Comparison of ENCODE assay signal across 29 cellular contexts in genomic region chr9:133041958-133042357, GRCh38.
"Had no signal": no experiment of that assay in that cellular context is flagged by ENCODE, and none has a peak within 500 bp of the region (broad histone marks: within the 10 kb centered on the region; RNA-seq: fewer than 3 reads in every experiment).

No MANE protein-coding gene starts in this region.

- H3K4me1 Mint-ChIP-seq: activated B cell treated with CpG ODN at 0.5 μM for 24 hours had no signal

- H3K27me3 Mint-ChIP-seq: activated B cell treated with CpG ODN at 0.5 μM for 24 hours; activated CD8-positive, alpha-beta T cell treated with anti-CD3 and anti-CD28 coated beads for 36 hours; activated naive CD4-positive, alpha-beta T cell treated with anti-CD3 and anti-CD28 coated beads, Interleukin-2, amount 50 U/mL, for 24 hours; activated naive CD8-positive, alpha-beta T cell treated with anti-CD3 and anti-CD28 coated beads for 36 hours; activated naive CD8-positive, alpha-beta T cell treated with anti-CD3 and anti-CD28 coated beads, Interleukin-2, amount 50 U/mL, for 24 hours; activated T-helper 17 cell treated with anti-CD3 and anti-CD28 coated beads, Interleukin-2, amount 50 U/mL, for 72 hours; effector memory CD8-positive, alpha-beta T cell had no signal

- H3K27ac Mint-ChIP-seq: activated B cell treated with CpG ODN at 0.5 μM for 24 hours; activated naive CD4-positive, alpha-beta T cell treated with anti-CD3 and anti-CD28 coated beads for 36 hours; activated naive CD4-positive, alpha-beta T cell treated with anti-CD3 and anti-CD28 coated beads, Interleukin-2, amount 50 U/mL, for 24 hours; activated naive CD8-positive, alpha-beta T cell treated with anti-CD3 and anti-CD28 coated beads for 36 hours; activated naive CD8-positive, alpha-beta T cell treated with anti-CD3 and anti-CD28 coated beads, Interleukin-2, amount 50 U/mL, for 24 hours; activated T-helper 17 cell treated with anti-CD3 and anti-CD28 coated beads, Interleukin-2, amount 50 U/mL, for 72 hours; T-helper 2 cell treated with Interferon-gamma antibody and Interleukin-4, amounts not matched to agents 5 μg/mL and 100 μg/mL, for 36 hours had no signal

- DNase-seq: activated B cell treated with CpG ODN at 0.5 μM for 24 hours; activated CD4-positive, alpha-beta T cell treated with anti-CD3 and anti-CD28 coated beads for 48 hours; activated CD4-positive, alpha-beta T cell treated with anti-CD3 and anti-CD28 coated beads, Interleukin-2, amount 50 U/mL, for 1 hour; activated CD4-positive, alpha-beta T cell treated with anti-CD3 and anti-CD28 coated beads, Interleukin-2, amount 50 U/mL, for 48 hours; activated CD8-positive, alpha-beta memory T cell treated with anti-CD3 and anti-CD28 coated beads for 24 hours; activated CD8-positive, alpha-beta T cell treated with anti-CD3 and anti-CD28 coated beads for 36 hours; activated effector memory CD4-positive, alpha-beta T cell treated with anti-CD3 and anti-CD28 coated beads, Interleukin-2, amount 50 U/mL, for 16 hours; activated naive CD4-positive, alpha-beta T cell treated with anti-CD3 and anti-CD28 coated beads for 36 hours; activated naive CD8-positive, alpha-beta T cell treated with anti-CD3 and anti-CD28 coated beads for 36 hours; activated naive CD8-positive, alpha-beta T cell treated with anti-CD3 and anti-CD28 coated beads, Interleukin-2, amount 50 U/mL, for 24 hours; activated T-cell treated with anti-CD3 and anti-CD28 coated beads, Interleukin-2, amount 50 U/mL, for 4 hours; body of pancreas; cortex of kidney; dermis blood vessel endothelial cell; effector CD4-positive, alpha-beta T cell; effector memory CD8-positive, alpha-beta T cell; erythroblast; foreskin keratinocyte; gastrocnemius medialis; glutamatergic neuron; T1000; WERI-Rb-1 had no signal

- H3K9me3 ChIP-seq: adrenal gland, body of pancreas, esophagus muscularis mucosa, gastrocnemius medialis had no signal

- H3K4me3 Mint-ChIP-seq: activated B cell treated with CpG ODN at 0.5 μM for 24 hours; activated CD8-positive, alpha-beta T cell treated with anti-CD3 and anti-CD28 coated beads for 36 hours; activated naive CD4-positive, alpha-beta T cell treated with anti-CD3 and anti-CD28 coated beads for 36 hours; activated naive CD4-positive, alpha-beta T cell treated with anti-CD3 and anti-CD28 coated beads, Interleukin-2, amount 50 U/mL, for 24 hours; activated naive CD8-positive, alpha-beta T cell treated with anti-CD3 and anti-CD28 coated beads for 36 hours; activated naive CD8-positive, alpha-beta T cell treated with anti-CD3 and anti-CD28 coated beads, Interleukin-2, amount 50 U/mL, for 24 hours; activated T-cell treated with anti-CD3 and anti-CD28 coated beads, Interleukin-2, amount 50 U/mL, for 4 hours; activated T-helper 17 cell treated with anti-CD3 and anti-CD28 coated beads, Interleukin-2, amount 50 U/mL, for 72 hours; effector memory CD8-positive, alpha-beta T cell; T-helper 1 cell treated with Interleukin-12 subunit alpha and Interleukin-12 subunit beta and Interleukin-4 antibody, amounts not matched to agents 30 μg/mL and 1 μg/mL, for 36 hours; T-helper 2 cell treated with Interferon-gamma antibody and Interleukin-4, amounts not matched to agents 5 μg/mL and 100 μg/mL, for 36 hours had no signal

- ATAC-seq: activated CD4-positive, CD25-positive, alpha-beta regulatory T cell treated with anti-CD3 and anti-CD28 coated beads, Interleukin-2, amount 50 U/mL, for 24 hours; activated CD8-positive, alpha-beta T cell treated with anti-CD3 and anti-CD28 coated beads for 36 hours; activated naive CD8-positive, alpha-beta T cell treated with anti-CD3 and anti-CD28 coated beads, Interleukin-2, amount 50 U/mL, for 24 hours; activated T-cell treated with anti-CD3 and anti-CD28 coated beads, Interleukin-2, amount 50 U/mL, for 4 hours; activated T-helper 17 cell treated with anti-CD3 and anti-CD28 coated beads, Interleukin-2, amount 50 U/mL, for 72 hours; body of pancreas; effector memory CD8-positive, alpha-beta T cell; foreskin keratinocyte; gastrocnemius medialis had no signal

- H3K4me1 ChIP-seq: esophagus muscularis mucosa, foreskin keratinocyte had no signal

- H3K4me3 ChIP-seq: adrenal gland, body of pancreas, esophagus muscularis mucosa, gastrocnemius medialis had no signal

- H3K9me3 Mint-ChIP-seq: activated B cell treated with CpG ODN at 0.5 μM for 24 hours; activated CD8-positive, alpha-beta T cell treated with anti-CD3 and anti-CD28 coated beads for 36 hours; activated naive CD4-positive, alpha-beta T cell treated with anti-CD3 and anti-CD28 coated beads for 36 hours; activated naive CD4-positive, alpha-beta T cell treated with anti-CD3 and anti-CD28 coated beads, Interleukin-2, amount 50 U/mL, for 24 hours; activated naive CD8-positive, alpha-beta T cell treated with anti-CD3 and anti-CD28 coated beads for 36 hours; activated naive CD8-positive, alpha-beta T cell treated with anti-CD3 and anti-CD28 coated beads, Interleukin-2, amount 50 U/mL, for 24 hours; activated T-cell treated with anti-CD3 and anti-CD28 coated beads, Interleukin-2, amount 50 U/mL, for 4 hours; activated T-helper 17 cell treated with anti-CD3 and anti-CD28 coated beads, Interleukin-2, amount 50 U/mL, for 72 hours; effector memory CD8-positive, alpha-beta T cell; T-helper 1 cell treated with Interleukin-12 subunit alpha and Interleukin-12 subunit beta and Interleukin-4 antibody, amounts not matched to agents 30 μg/mL and 1 μg/mL, for 36 hours; T-helper 2 cell treated with Interferon-gamma antibody and Interleukin-4, amounts not matched to agents 5 μg/mL and 100 μg/mL, for 36 hours had no signal

- H3K27ac ChIP-seq: adrenal gland, body of pancreas, esophagus muscularis mucosa, foreskin keratinocyte, gastrocnemius medialis, WERI-Rb-1 had no signal
